ENCODE assay signal across 1 cellular context in genomic region chr11:44858796-44859527, GRCh38.
TF ChIP-seq lines count a peak whose summit lies in the region.

No MANE protein-coding gene starts in this region.

TF ChIP-seq in GM23338, 12 proteins besides CTCF, POLR2A, EP300 and RAD21:
- 0 out of 2 replicates have a peak, but pooled peaks have one; percentile 21 for TF ChIP-seq ZNF462 (CRISPR knock-in tag; IDR thresholded peaks at IDR 0.05)
- 0 out of 2 replicates have a peak, but pooled peaks have one; percentile 18 for TF ChIP-seq CREB1 (CRISPR knock-in tag; IDR thresholded peaks at IDR 0.05; ENCODE audit: low read depth)
- no peak for TF ChIP-seq ETS1 (IDR thresholded peaks at IDR 0.05)
